30 cellular contexts compared by ENCODE assay signal in the genomic region with DNA sequence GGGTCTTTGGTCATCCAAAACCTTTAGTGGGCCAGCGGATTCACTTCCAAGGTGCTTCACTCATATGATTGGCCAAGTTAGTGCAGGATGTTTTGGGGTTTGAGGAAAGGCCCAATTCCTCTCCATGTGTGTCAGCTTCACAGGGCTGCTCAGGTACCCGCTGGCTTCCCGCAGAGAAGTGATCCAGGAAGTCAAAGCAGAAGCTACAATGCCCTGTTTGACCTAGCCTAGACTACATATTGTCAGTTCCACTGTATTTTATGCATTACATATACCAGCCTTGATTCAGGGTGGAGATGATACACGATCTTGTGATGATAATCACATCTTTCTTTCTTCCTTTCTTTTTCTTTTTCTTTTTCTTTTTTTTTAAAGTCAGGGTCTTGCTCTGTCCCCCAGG.
"Had no signal": no experiment of that assay in that cellular context is flagged by ENCODE, and none has a peak within 500 bp of the region (broad histone marks: within the 10 kb centered on the region; RNA-seq: fewer than 3 reads in every experiment).

No MANE protein-coding gene starts in this region.

- H3K27me3 ChIP-seq: dorsolateral prefrontal cortex, gastrocnemius medialis, neural progenitor cell, tibial nerve, upper lobe of left lung, uterus had no signal

- H3K4me1 ChIP-seq: neural progenitor cell had no signal

- ATAC-seq: esophagus mucosa; gastrocnemius medialis; left lobe of liver; mucosa of descending colon; naive thymus-derived CD4-positive, alpha-beta T cell; sciatic nerve; stimulated activated naive CD8-positive, alpha-beta T cell treated with anti-CD3 and anti-CD28 coated beads, Interleukin-15, Interleukin-2, amounts not matched to agents 100 U/mL and 50 U/mL, for 24 hours had no signal

- H3K27me3 Mint-ChIP-seq: naive thymus-derived CD4-positive, alpha-beta T cell; progenitor cell of endocrine pancreas had no signal

- H3K9ac ChIP-seq: neural progenitor cell, parathyroid adenoma had no signal

- H3K36me3 ChIP-seq: gastrocnemius medialis, neural progenitor cell, thoracic aorta, tibial nerve, upper lobe of left lung, uterus had no signal

- H3K4me3 ChIP-seq: dorsolateral prefrontal cortex, gastrocnemius medialis, lung, mucosa of descending colon, neural progenitor cell, smooth muscle cell, thoracic aorta, tibial nerve, upper lobe of left lung, uterus had no signal

- H3K27ac ChIP-seq: epithelial cell of prostate, gastrocnemius medialis, neural progenitor cell, parathyroid adenoma, thoracic aorta, tibial nerve, upper lobe of left lung, uterus had no signal

- H3K9me3 Mint-ChIP-seq: mesothelial cell of epicardium, neural progenitor cell had no signal

- FAIRE-seq: colon, kidney had no signal

- H3K36me3 Mint-ChIP-seq: mesothelial cell of epicardium, neural progenitor cell had no signal

- H3K4me2 ChIP-seq: neural progenitor cell, smooth muscle cell had no signal

- H3K27ac Mint-ChIP-seq: mesothelial cell of epicardium; naive thymus-derived CD4-positive, alpha-beta T cell; nephron; neural progenitor cell; progenitor cell of endocrine pancreas had no signal

- H3K4me3 Mint-ChIP-seq: mesothelial cell of epicardium; naive thymus-derived CD4-positive, alpha-beta T cell; nephron; neural progenitor cell had no signal

- DNase-seq: dorsolateral prefrontal cortex; effector CD4-positive, alpha-beta T cell; foreskin fibroblast; gastrocnemius medialis; head of caudate nucleus; kidney; mesenchymal stem cell; mucosa of descending colon; naive thymus-derived CD4-positive, alpha-beta T cell; stimulated activated CD4-positive, alpha-beta T cell treated with anti-CD3 and anti-CD28 coated beads, Interleukin-12 subunit alpha, Interleukin-12 subunit beta, amount 100 ng/mL, for 4 hours; stimulated activated CD4-positive, alpha-beta T cell treated with anti-CD3 and anti-CD28 coated beads, Interleukin-1b, Interleukin-23, amount 100 ng/mL, for 48 hours; stimulated activated CD4-positive, alpha-beta T cell treated with anti-CD3 and anti-CD28 coated beads, Interleukin-4, amount 100 ng/mL, for 1 hour; stimulated activated CD8-positive, alpha-beta memory T cell treated with anti-CD3 and anti-CD28 coated beads, Interleukin-4, amount 100 ng/mL, for 48 hours; stimulated activated naive CD8-positive, alpha-beta T cell treated with anti-CD3 and anti-CD28 coated beads, Interleukin-15, Interleukin-2, amounts not matched to agents 100 U/mL and 50 U/mL, for 24 hours; upper lobe of left lung; uterus had no signal

- H3K9me3 ChIP-seq: gastrocnemius medialis, mucosa of descending colon, thoracic aorta, tibial nerve, upper lobe of left lung, uterus had no signal

- H3K4me1 Mint-ChIP-seq: neural progenitor cell had no signal
